16 cellular contexts compared by ENCODE assay signal in genomic region chr4:145784036-145784435, GRCh38.
A peak's percentile ranks its signal among the peaks of the same experiment; 100 is the strongest.
DNase-seq lines count a peak whose midpoint lies in the region; TF ChIP-seq lines count a peak whose summit lies in the region.
"Had no signal": no experiment of that assay in that cellular context is flagged by ENCODE, and none has a peak within 500 bp of the region (broad histone marks: within the 10 kb centered on the region; RNA-seq: fewer than 3 reads in every experiment).

No MANE protein-coding gene starts in this region.

- H2BK15ac ChIP-seq in neuronal stem cell (ENCODE audit: low read length): no peak overlapping the region

- H3K27ac Mint-ChIP-seq in activated naive CD4-positive, alpha-beta T cell treated with anti-CD3 and anti-CD28 coated beads, Interleukin-2, amount 10 ng/mL, durations not matched to agents 7 days and 5 days: no peak overlapping the region
- H3K27ac Mint-ChIP-seq in activated CD4-positive, alpha-beta memory T cell treated with anti-CD3 and anti-CD28 coated beads, Interleukin-2, amount 10 ng/mL, durations not matched to agents 7 days and 5 days: peak overlapping the region; percentile 33
- H3K27ac Mint-ChIP-seq in activated T-helper 1 cell treated with anti-CD3 and anti-CD28 coated beads, Interleukin-12 subunit alpha, Interleukin-12 subunit beta, Interleukin-2, Interleukin-4 antibody, amounts not matched to agents 30 ng/mL and 10 ng/mL and 1 ng/mL, durations not matched to agents 14 hours and 24 hours and 36 hours: peak overlapping the region; percentile 94
- H3K27ac Mint-ChIP-seq in neural crest cell (ENCODE audit: unreplicated experiment): peak overlapping the region; percentile 88
- no peak overlapping the region for H3K27ac Mint-ChIP-seq in HFFc6
- H3K27ac Mint-ChIP-seq: B cell; CD4-positive, alpha-beta T cell had no signal

- H2AFZ ChIP-seq in neuronal stem cell (ENCODE audit: low read length): no peak overlapping the region

- DNase-seq in activated naive CD4-positive, alpha-beta T cell treated with Interleukin-2 at 50 U/mL for 16 hours: peak; percentile 21
- no peak for DNase-seq in activated naive CD4-positive, alpha-beta T cell treated with anti-CD3 and anti-CD28 coated beads, Interleukin-2, amount 10 ng/mL, durations not matched to agents 7 days and 5 days
- no peak for DNase-seq in activated CD4-positive, alpha-beta memory T cell treated with anti-CD3 and anti-CD28 coated beads, Interleukin-2, amount 10 ng/mL, durations not matched to agents 7 days and 5 days
- no peak for DNase-seq in activated T-helper 1 cell treated with anti-CD3 and anti-CD28 coated beads, Interleukin-12 subunit alpha, Interleukin-12 subunit beta, Interleukin-2, Interleukin-4 antibody, amounts not matched to agents 30 ng/mL and 10 ng/mL and 1 ng/mL, durations not matched to agents 14 hours and 24 hours and 36 hours (ENCODE audit: low spot score)
- DNase-seq in neural crest cell (ENCODE audit: low read depth, low spot score) (no peak), HFFc6 (no peak), neuronal stem cell (ENCODE audit: low spot score) (no peak)
- DNase-seq: CD4-positive, alpha-beta T cell; DMS79 treated with DMSO at 0.1 percent for 48 hours; Karpas-422; MM.1S; NCI-H1105 treated with DMSO at 0.1 percent for 48 hours; NCI-H187; NCI-H446; PC-3 had no signal

- H3K27ac ChIP-seq in neuronal stem cell (replicated peaks; ENCODE audit: low read length): no peak overlapping the region

- no peak overlapping the region for H4K91ac ChIP-seq in neuronal stem cell (ENCODE audit: low read depth, low read length, poor library complexity)

- H2BK120ac ChIP-seq in neuronal stem cell (ENCODE audit: low read depth, low read length): no peak overlapping the region

- peaks cover 11% of the 10 kb centered on the region for H3K36me3 Mint-ChIP-seq in activated naive CD4-positive, alpha-beta T cell treated with anti-CD3 and anti-CD28 coated beads, Interleukin-2, amount 10 ng/mL, durations not matched to agents 7 days and 5 days
- peaks cover 56% of the 10 kb centered on the region for H3K36me3 Mint-ChIP-seq in activated CD4-positive, alpha-beta memory T cell treated with anti-CD3 and anti-CD28 coated beads, Interleukin-2, amount 10 ng/mL, durations not matched to agents 7 days and 5 days (ENCODE audit: low read depth)
- H3K36me3 Mint-ChIP-seq in activated T-helper 1 cell treated with anti-CD3 and anti-CD28 coated beads, Interleukin-12 subunit alpha, Interleukin-12 subunit beta, Interleukin-2, Interleukin-4 antibody, amounts not matched to agents 30 ng/mL and 10 ng/mL and 1 ng/mL, durations not matched to agents 14 hours and 24 hours and 36 hours (ENCODE audit: low read depth): peaks cover 56% of the 10 kb centered on the region
- peaks cover 24% of the 10 kb centered on the region for H3K36me3 Mint-ChIP-seq in neural crest cell (ENCODE audit: low read depth)
- H3K36me3 Mint-ChIP-seq in HFFc6 (ENCODE audit: low read depth): peaks cover 29% of the 10 kb centered on the region

- TF ChIP-seq CTCF in neural crest cell (conservative IDR thresholded peaks at IDR 0.05) (no peak), HFFc6 (IDR thresholded peaks at IDR 0.05) (no peak)

- POLR2A ChIA-PET in activated CD4-positive, alpha-beta memory T cell treated with anti-CD3 and anti-CD28 coated beads, Interleukin-2, amount 10 ng/mL, durations not matched to agents 7 days and 5 days (lab: Charles Lee): no interaction called here

- no peak overlapping the region for H3K23ac ChIP-seq in neuronal stem cell (ENCODE audit: low read depth, low read length, poor library complexity)

- H4K8ac ChIP-seq in neuronal stem cell (ENCODE audit: low read depth, low read length): no peak overlapping the region

- intact Hi-C loops in activated T-helper 1 cell treated with anti-CD3 and anti-CD28 coated beads, Interleukin-12 subunit alpha, Interleukin-12 subunit beta, Interleukin-2, Interleukin-4 antibody, amounts not matched to agents 30 ng/mL and 10 ng/mL and 1 ng/mL, durations not matched to agents 14 hours and 24 hours and 36 hours (cut with micrococcal nuclease): loop anchor here (1.0 to 2.0 kb wide), 5 partner anchors 24 to 74 kb away; no protein-coding TSS in a partner anchor

- H3K4ac ChIP-seq in neuronal stem cell (ENCODE audit: low read length): no peak overlapping the region

- H3K9me3 Mint-ChIP-seq in activated naive CD4-positive, alpha-beta T cell treated with anti-CD3 and anti-CD28 coated beads, Interleukin-2, amount 10 ng/mL, durations not matched to agents 7 days and 5 days: peaks cover 7% of the 10 kb centered on the region
- peaks cover 24% of the 10 kb centered on the region for H3K9me3 Mint-ChIP-seq in activated CD4-positive, alpha-beta memory T cell treated with anti-CD3 and anti-CD28 coated beads, Interleukin-2, amount 10 ng/mL, durations not matched to agents 7 days and 5 days
- H3K9me3 Mint-ChIP-seq in activated T-helper 1 cell treated with anti-CD3 and anti-CD28 coated beads, Interleukin-12 subunit alpha, Interleukin-12 subunit beta, Interleukin-2, Interleukin-4 antibody, amounts not matched to agents 30 ng/mL and 10 ng/mL and 1 ng/mL, durations not matched to agents 14 hours and 24 hours and 36 hours: peaks cover 33% of the 10 kb centered on the region
- no peaks in the 10 kb centered on the region for H3K9me3 Mint-ChIP-seq in neural crest cell
- H3K9me3 Mint-ChIP-seq in HFFc6: peaks cover 13% of the 10 kb centered on the region; the same call in 1 of the 2 replicates

- no peak overlapping the region for H3K9ac ChIP-seq in neuronal stem cell (ENCODE audit: low read depth, low read length, poor library complexity)

- peaks cover 2 to 14% of the 10 kb centered on the region in 2 donors for H3K9me3 ChIP-seq in neuronal stem cell (replicated peaks in 1 of 2; ENCODE audit: control insufficient read depth in 2 of 2, insufficient read depth in 1 of 2, low read depth in 1 of 2, low read length in 2 of 2)

- WGBS in neuronal stem cell (ENCODE audit: extremely low coverage in 2 of 2, insufficient read length in 2 of 2, insufficient replicate concordance in 1 of 2), 2 donors: no CpG with 5 or more reads among the region's 2 CpGs

- no peaks in the 10 kb centered on the region for H3K4me1 ChIP-seq in neuronal stem cell (ENCODE audit: control insufficient read depth in 2 of 2, insufficient read depth in 1 of 2, low read depth in 1 of 2, low read length in 2 of 2)

- no peak overlapping the region for H3K4me3 Mint-ChIP-seq in activated naive CD4-positive, alpha-beta T cell treated with anti-CD3 and anti-CD28 coated beads, Interleukin-2, amount 10 ng/mL, durations not matched to agents 7 days and 5 days
- H3K4me3 Mint-ChIP-seq in activated CD4-positive, alpha-beta memory T cell treated with anti-CD3 and anti-CD28 coated beads, Interleukin-2, amount 10 ng/mL, durations not matched to agents 7 days and 5 days: no peak overlapping the region
- peak overlapping the region; percentile 56 for H3K4me3 Mint-ChIP-seq in activated T-helper 1 cell treated with anti-CD3 and anti-CD28 coated beads, Interleukin-12 subunit alpha, Interleukin-12 subunit beta, Interleukin-2, Interleukin-4 antibody, amounts not matched to agents 30 ng/mL and 10 ng/mL and 1 ng/mL, durations not matched to agents 14 hours and 24 hours and 36 hours
- H3K4me3 Mint-ChIP-seq in neural crest cell (no peak overlapping the region), HFFc6 (no peak overlapping the region)
- H3K4me3 Mint-ChIP-seq: B cell; CD4-positive, alpha-beta T cell had no signal

- no peak overlapping the region for H2BK5ac ChIP-seq in neuronal stem cell (ENCODE audit: low read length)

- H2AK5ac ChIP-seq in neuronal stem cell (ENCODE audit: low read depth, low read length): no peak overlapping the region

- no peak overlapping the region for H3K14ac ChIP-seq in neuronal stem cell (ENCODE audit: low read length)

- peaks cover 1 to 39% of the 10 kb centered on the region in 2 donors for H3K36me3 ChIP-seq in neuronal stem cell (replicated peaks in 1 of 2; ENCODE audit: control insufficient read depth in 2 of 2, insufficient read depth in 2 of 2, low read length in 2 of 2)

- no peak overlapping the region for H3K4me3 ChIP-seq in neuronal stem cell (ENCODE audit: low read length in 2 of 2)

- H3K4me1 Mint-ChIP-seq in activated naive CD4-positive, alpha-beta T cell treated with anti-CD3 and anti-CD28 coated beads, Interleukin-2, amount 10 ng/mL, durations not matched to agents 7 days and 5 days: peaks cover 2% of the 10 kb centered on the region
- peaks cover 12% of the 10 kb centered on the region for H3K4me1 Mint-ChIP-seq in activated CD4-positive, alpha-beta memory T cell treated with anti-CD3 and anti-CD28 coated beads, Interleukin-2, amount 10 ng/mL, durations not matched to agents 7 days and 5 days
- H3K4me1 Mint-ChIP-seq in activated T-helper 1 cell treated with anti-CD3 and anti-CD28 coated beads, Interleukin-12 subunit alpha, Interleukin-12 subunit beta, Interleukin-2, Interleukin-4 antibody, amounts not matched to agents 30 ng/mL and 10 ng/mL and 1 ng/mL, durations not matched to agents 14 hours and 24 hours and 36 hours (ENCODE audit: low read depth): peaks cover 49% of the 10 kb centered on the region
- H3K4me1 Mint-ChIP-seq in neural crest cell (peaks cover 5% of the 10 kb centered on the region), HFFc6 (ENCODE audit: low read depth) (peaks cover 37% of the 10 kb centered on the region)
- H3K4me1 Mint-ChIP-seq: B cell had no signal

- no peaks in the 10 kb centered on the region for H3K27me3 Mint-ChIP-seq in activated naive CD4-positive, alpha-beta T cell treated with anti-CD3 and anti-CD28 coated beads, Interleukin-2, amount 10 ng/mL, durations not matched to agents 7 days and 5 days
- no peaks in the 10 kb centered on the region for H3K27me3 Mint-ChIP-seq in activated CD4-positive, alpha-beta memory T cell treated with anti-CD3 and anti-CD28 coated beads, Interleukin-2, amount 10 ng/mL, durations not matched to agents 7 days and 5 days
- no peaks in the 10 kb centered on the region for H3K27me3 Mint-ChIP-seq in activated T-helper 1 cell treated with anti-CD3 and anti-CD28 coated beads, Interleukin-12 subunit alpha, Interleukin-12 subunit beta, Interleukin-2, Interleukin-4 antibody, amounts not matched to agents 30 ng/mL and 10 ng/mL and 1 ng/mL, durations not matched to agents 14 hours and 24 hours and 36 hours (ENCODE audit: insufficient read depth)
- H3K27me3 Mint-ChIP-seq in neural crest cell (ENCODE audit: low read depth): no peaks in the 10 kb centered on the region
- H3K27me3 Mint-ChIP-seq in HFFc6 (ENCODE audit: insufficient read depth): no peaks in the 10 kb centered on the region
- H3K27me3 Mint-ChIP-seq: B cell; CD4-positive, alpha-beta T cell had no signal

- H2BK12ac ChIP-seq in neuronal stem cell (ENCODE audit: low read length): no peak overlapping the region

- no peak overlapping the region for H3K18ac ChIP-seq in neuronal stem cell (ENCODE audit: low read length)

- CTCF ChIA-PET in activated naive CD4-positive, alpha-beta T cell treated with anti-CD3 and anti-CD28 coated beads, Interleukin-2, amount 10 ng/mL, durations not matched to agents 7 days and 5 days (lab: Charles Lee): no interaction called here
- CTCF ChIA-PET in activated CD4-positive, alpha-beta memory T cell treated with anti-CD3 and anti-CD28 coated beads, Interleukin-2, amount 10 ng/mL, durations not matched to agents 7 days and 5 days (lab: Charles Lee): interaction anchor here (1.0 kb wide), 2 partner anchors 17 to 23 kb away, joined by 3 read pairs; no protein-coding TSS in a partner anchor

- no peak overlapping the region for H3K4me2 ChIP-seq in neuronal stem cell (ENCODE audit: insufficient read depth, low read length, poor library complexity, severe bottlenecking)

- no peaks in the 10 kb centered on the region for H3K27me3 ChIP-seq in neuronal stem cell (ENCODE audit: control insufficient read depth in 3 of 3, insufficient read depth in 3 of 3, low read depth in 1 of 3, low read length in 3 of 3)

- no peaks in the 10 kb centered on the region for H3K79me1 ChIP-seq in neuronal stem cell (ENCODE audit: low read depth, low read length)

Comparison
In these comparisons a context has a peak if more than half of its experiments do, and no peak if none do; other contexts are left out.
1. H3K27ac Mint-ChIP-seq: peak in activated CD4-positive, alpha-beta memory T cell treated with anti-CD3 and anti-CD28 coated beads, Interleukin-2, amount 10 ng/mL, durations not matched to agents 7 days and 5 days (single experiment), activated T-helper 1 cell treated with anti-CD3 and anti-CD28 coated beads, Interleukin-12 subunit alpha, Interleukin-12 subunit beta, Interleukin-2, Interleukin-4 antibody, amounts not matched to agents 30 ng/mL and 10 ng/mL and 1 ng/mL, durations not matched to agents 14 hours and 24 hours and 36 hours (single experiment) and neural crest cell (single experiment); none in activated naive CD4-positive, alpha-beta T cell treated with anti-CD3 and anti-CD28 coated beads, Interleukin-2, amount 10 ng/mL, durations not matched to agents 7 days and 5 days (single experiment) and HFFc6 (single experiment).